In the genomic region with DNA sequence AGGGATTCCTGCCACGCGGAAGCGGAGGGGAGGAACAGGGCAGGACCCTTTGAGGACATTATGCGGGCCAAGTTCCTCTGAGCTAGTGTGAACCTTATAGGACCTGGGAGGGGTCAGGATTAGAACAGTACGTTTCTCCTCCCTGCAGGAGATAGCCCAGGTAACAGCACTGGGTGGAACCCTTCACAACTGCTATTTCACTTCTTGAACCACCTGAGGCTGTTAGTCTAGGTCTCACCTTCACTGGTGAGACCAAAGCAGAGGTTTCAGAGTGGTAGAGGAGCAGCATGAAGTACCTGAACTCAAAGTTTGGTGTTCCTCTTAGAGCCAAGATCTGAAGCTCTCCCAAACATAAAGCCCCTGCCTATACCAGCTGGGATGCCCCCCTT, we compare ENCODE assay signal across 9 cellular contexts. TPM values are rescaled to one million over a fixed set of nuclear protein-coding genes. Genes with fewer than 3 reads are reported as not detected.
DNase-seq lines count a peak whose midpoint lies in the region; ATAC-seq, FAIRE-seq and TF ChIP-seq lines count a peak whose summit lies in the region.
"Had no signal": no experiment of that assay in that cellular context is flagged by ENCODE, and none has a peak within 500 bp of the region (broad histone marks: within the 10 kb centered on the region; RNA-seq: fewer than 3 reads in every experiment).

No MANE protein-coding gene starts in this region.

- H3K4me3 ChIP-seq in kidney (ENCODE audit: low read length in 2 of 2) (peak overlapping the region; percentile 61 to 68), stomach smooth muscle (ENCODE audit: low read length in 2 of 2) (peak overlapping the region; percentile 23 to 72)

- H3K9me3 ChIP-seq in kidney (ENCODE audit: control insufficient read depth in 1 of 2, low read length in 2 of 2) (no peaks in the 10 kb centered on the region), stomach smooth muscle (ENCODE audit: control insufficient read depth in 2 of 2, low read length in 2 of 2) (no peaks in the 10 kb centered on the region)

- H3K4me1 Mint-ChIP-seq in activated naive CD8-positive, alpha-beta T cell treated with anti-CD3 and anti-CD28 coated beads, Interleukin-2, amount 50 U/mL, for 24 hours: peaks cover 48% of the 10 kb centered on the region

- H3K9me3 Mint-ChIP-seq in activated naive CD8-positive, alpha-beta T cell treated with anti-CD3 and anti-CD28 coated beads, Interleukin-2, amount 50 U/mL, for 24 hours: no peaks in the 10 kb centered on the region

- H3K27ac Mint-ChIP-seq in activated naive CD8-positive, alpha-beta T cell treated with anti-CD3 and anti-CD28 coated beads, Interleukin-2, amount 50 U/mL, for 24 hours: peak overlapping the region; percentile 92

- no peak for TF ChIP-seq CTCF in kidney (IDR thresholded peaks at IDR 0.05; ENCODE audit: borderline replicate concordance, extremely low read depth, insufficient read depth)

- DNase-seq in NCI-H2029 (lab: John Stamatoyannopoulos, UW) (peak; percentile 34), NCI-H2029 treated with DMSO at 0.1 percent for 48 hours (lab: John Stamatoyannopoulos, UW) (no peak), kidney (no peak), cerebellar nuclear complex (lab: John Stamatoyannopoulos, UW) (no peak), NCI-H526 treated with DMSO at 0.1 percent for 48 hours (lab: John Stamatoyannopoulos, UW) (no peak), NCI-H510A treated with DMSO at 0.1 percent for 48 hours (lab: John Stamatoyannopoulos, UW) (no peak)
- no peak for DNase-seq in activated naive CD8-positive, alpha-beta T cell treated with anti-CD3 and anti-CD28 coated beads, Interleukin-2, amount 50 U/mL, for 24 hours
- DNase-seq: 8988T had no signal

- H3K27me3 ChIP-seq in stomach smooth muscle (ENCODE audit: control insufficient read depth in 1 of 2, insufficient read depth in 2 of 2, low read length in 2 of 2): no peaks in the 10 kb centered on the region

- peak; percentile 7 for ATAC-seq in activated naive CD8-positive, alpha-beta T cell treated with anti-CD3 and anti-CD28 coated beads, Interleukin-2, amount 50 U/mL, for 24 hours

- H3K36me3 Mint-ChIP-seq in activated naive CD8-positive, alpha-beta T cell treated with anti-CD3 and anti-CD28 coated beads, Interleukin-2, amount 50 U/mL, for 24 hours (ENCODE audit: low read depth): peaks cover 42% of the 10 kb centered on the region

- H3K36me3 ChIP-seq in kidney (ENCODE audit: control insufficient read depth in 1 of 2, insufficient read depth in 2 of 2, low read length in 2 of 2) (peaks cover 23 to 31% of the 10 kb centered on the region in 2 donors), stomach smooth muscle (ENCODE audit: control insufficient read depth in 2 of 2, insufficient read depth in 2 of 2, low read length in 2 of 2) (peaks cover 14 to 15% of the 10 kb centered on the region in 2 donors)

- intact Hi-C loops in kidney (cut with DNase I): loop anchor here (10.0 kb wide), 1 partner anchor 97 kb away; a partner anchor contains a TSS

- H3K27ac ChIP-seq in kidney (ENCODE audit: low read depth in 2 of 2, low read length in 2 of 2) (peak overlapping the region; percentile 96 to 98), stomach smooth muscle (ENCODE audit: low read length) (peak overlapping the region; percentile 97)

- H3K4me1 ChIP-seq in kidney (ENCODE audit: control insufficient read depth in 1 of 2, insufficient read depth in 1 of 2, low read depth in 1 of 2, low read length in 2 of 2) (peaks cover 32 to 35% of the 10 kb centered on the region in 2 donors), stomach smooth muscle (ENCODE audit: control insufficient read depth, insufficient read depth, low read length) (peaks cover 44% of the 10 kb centered on the region)

- H3K4me3 Mint-ChIP-seq in activated naive CD8-positive, alpha-beta T cell treated with anti-CD3 and anti-CD28 coated beads, Interleukin-2, amount 50 U/mL, for 24 hours: peak overlapping the region; percentile 83

- no peaks in the 10 kb centered on the region for H3K27me3 Mint-ChIP-seq in activated naive CD8-positive, alpha-beta T cell treated with anti-CD3 and anti-CD28 coated beads, Interleukin-2, amount 50 U/mL, for 24 hours

- H3K9ac ChIP-seq in kidney (ENCODE audit: low read length in 2 of 2) (peak overlapping the region; percentile 71 to 80), stomach smooth muscle (ENCODE audit: low read length in 2 of 2) (peak overlapping the region; percentile 49 to 80)

- FAIRE-seq in kidney (lab: Jason Lieb, UNC): no peak

RNA-seq across cellular contexts. Expression of a gene that starts 0.8 kb away (rescaled TPM):
- 22.6 TPM for total RNA-seq in kidney
- 48.8 TPM for polyA plus RNA-seq in kidney (ENCODE audit: insufficient read depth, low read depth, low replicate concordance)

RNA-seq across cellular contexts. Expression of a gene that starts 9.0 kb away (rescaled TPM):
- total RNA-seq in kidney: 31.3 TPM
- 52.4 TPM for polyA plus RNA-seq in kidney (ENCODE audit: insufficient read depth, low read depth, low replicate concordance)

RNA-seq across cellular contexts. Expression of a gene that starts 16.1 kb away (rescaled TPM):
- 33.9 TPM for total RNA-seq in kidney
- 19.6 TPM for polyA plus RNA-seq in kidney (ENCODE audit: insufficient read depth, low read depth, low replicate concordance)

RNA-seq across cellular contexts. Expression of a gene that starts 16.3 kb away (rescaled TPM):
- 89.9 TPM for total RNA-seq in kidney
- 71.2 TPM for polyA plus RNA-seq in kidney (ENCODE audit: insufficient read depth, low read depth, low replicate concordance)
